In genomic region chr7:90401989-90402388, GRCh38 we compare ENCODE assay signal across 14 cellular contexts. TPM values are rescaled to one million over a fixed set of nuclear protein-coding genes. Genes with fewer than 3 reads are reported as not detected.
DNase-seq lines count a peak whose midpoint lies in the region; ATAC-seq and TF ChIP-seq lines count a peak whose summit lies in the region.
"Had no signal": no experiment of that assay in that cellular context is flagged by ENCODE, and none has a peak within 500 bp of the region (broad histone marks: within the 10 kb centered on the region; RNA-seq: fewer than 3 reads in every experiment).

No MANE protein-coding gene starts in this region.

- POLR2A ChIA-PET in naive thymus-derived CD8-positive, alpha-beta T cell (lab: Charles Lee), result no interaction called here

- no peaks in the 10 kb centered on the region for H3K9me3 ChIP-seq in adrenal gland (replicated peaks in 1 of 3)
- H3K9me3 ChIP-seq: right lobe of liver had no signal

- H3K27ac Mint-ChIP-seq in nephron, result peak overlapping the region; percentile 6 to 39 (median 8)
- peak overlapping the region in 5 of 10 donors; percentile 1 to 97 (median 16) for H3K27ac Mint-ChIP-seq in naive thymus-derived CD8-positive, alpha-beta T cell

- ATAC-seq in naive thymus-derived CD8-positive, alpha-beta T cell, result no peak
- ATAC-seq: heart right ventricle, Panc1, right lobe of liver had no signal

- peak; percentile 23 for DNase-seq in EH (ENCODE audit: low read depth)
- peak; percentile 81 for DNase-seq in NCI-H2171 (lab: John Stamatoyannopoulos, UW)
- DNase-seq in adrenal gland, result peak in 5 of 7 donors; percentile 35 to 81 (median 41)
- DNase-seq in ACHN, result no peak
- DNase-seq in GM10266 (ENCODE audit: extremely low spot score), result no peak
- no peak for DNase-seq in DMS114 treated with DMSO at 0.1 percent for 48 hours (lab: John Stamatoyannopoulos, UW; ENCODE audit: unreplicated experiment)
- DNase-seq in naive thymus-derived CD8-positive, alpha-beta T cell, result no peak
- DNase-seq: activated effector memory CD4-positive, alpha-beta T cell treated with Interleukin-2 at 50 U/mL for 16 hours; DND-41; heart right ventricle had no signal

- H3K27me3 ChIP-seq in adrenal gland, result no peaks in the 10 kb centered on the region
- H3K27me3 ChIP-seq: heart right ventricle, right lobe of liver had no signal

- peaks cover 0 to 12% of the 10 kb centered on the region in 2 donors for H3K36me3 ChIP-seq in adrenal gland (replicated peaks in 1 of 2)

- H3K27me3 Mint-ChIP-seq in nephron (ENCODE audit: low read depth), result peaks cover 4% of the 10 kb centered on the region
- H3K27me3 Mint-ChIP-seq in naive thymus-derived CD8-positive, alpha-beta T cell, result no peaks in the 10 kb centered on the region

- H3K4me3 Mint-ChIP-seq in nephron, result peak overlapping the region; percentile 7 to 45 (median 27)
- H3K4me3 Mint-ChIP-seq in naive thymus-derived CD8-positive, alpha-beta T cell, result peak overlapping the region in 1 of 10 donors; percentile 5

- H3K4me3 ChIP-seq in adrenal gland, result no peak overlapping the region

- intact Hi-C loops in adrenal gland (cut with DNase I), result no loop called here

- peaks cover 5 to 9% of the 10 kb centered on the region in 2 donors for H3K4me1 ChIP-seq in adrenal gland (replicated peaks in 1 of 2)

- H3K9me3 Mint-ChIP-seq in nephron, result peaks cover 6% of the 10 kb centered on the region
- peaks cover 9 to 38% (median 25%) of the 10 kb centered on the region in 9 donors for H3K9me3 Mint-ChIP-seq in naive thymus-derived CD8-positive, alpha-beta T cell

- H3K27ac ChIP-seq in adrenal gland, result no peak overlapping the region
- H3K27ac ChIP-seq: KMS-11 had no signal

- H3K36me3 Mint-ChIP-seq in nephron (ENCODE audit: low read depth), result peaks cover under 1% of the 10 kb centered on the region
- peaks cover 0 to 14% (median 4%) of the 10 kb centered on the region in 3 donors for H3K36me3 Mint-ChIP-seq in naive thymus-derived CD8-positive, alpha-beta T cell

- in situ Hi-C loops in ACHN (cut with HindIII; ENCODE audit: low pct_ligation_motif_present, low pct_unique_long_range_greater_than_20kb, low sequenced_read_pairs), result no loop called here

- TF ChIP-seq CTCF in adrenal gland (IDR thresholded peaks at IDR 0.05) (no peak), nephron (IDR thresholded peaks at IDR 0.05; ENCODE audit: unreplicated experiment in 3 of 3) (no peak), GM10266 (IDR thresholded peaks at IDR 0.05; ENCODE audit: control insufficient read depth, insufficient read depth, low read depth, missing control alignments) (no peak)

- H3K4me1 Mint-ChIP-seq in nephron, result peaks cover 14% of the 10 kb centered on the region
- peaks cover 5 to 21% (median 16%) of the 10 kb centered on the region in 4 donors for H3K4me1 Mint-ChIP-seq in naive thymus-derived CD8-positive, alpha-beta T cell

- WGBS in adrenal gland, 4 donors, result 21 to 38% (median 31%) methylated on average over 4 of the region's 4 CpGs

- no peak for TF ChIP-seq POLR2A in adrenal gland (IDR thresholded peaks at IDR 0.05)

RNA-seq across cellular contexts. Expression of gene CLDN12, which starts 1.3 kb away (rescaled TPM):
- 10 to 100 TPM; 25.8 to 70.2 (median 41.5) TPM for total RNA-seq in adrenal gland
- polyA plus RNA-seq in adrenal gland, result 10 to 100 TPM; 13.8 to 83.5 (median 20.8) TPM
- 1 to 10 TPM; 1.7 to 3.0 TPM for total RNA-seq in naive thymus-derived CD8-positive, alpha-beta T cell
- 1 to 10 TPM in 2 of 3 donors, under 1 TPM in 1; 0.27 to 1.8 (median 1.3) TPM for polyA plus RNA-seq in naive thymus-derived CD8-positive, alpha-beta T cell

RNA-seq across cellular contexts. Expression of gene GTPBP10, which starts 55.5 kb away (rescaled TPM):
- 10 to 100 TPM in 7 of 8 donors, 1 to 10 TPM in 1; 7.2 to 29.4 (median 22.0) TPM for total RNA-seq in adrenal gland
- 10 to 100 TPM; 15.1 to 32.8 (median 15.8) TPM for polyA plus RNA-seq in adrenal gland
- 10 to 100 TPM; 51.2 to 54.2 TPM for total RNA-seq in naive thymus-derived CD8-positive, alpha-beta T cell
- 10 to 100 TPM; 39.5 to 45.7 (median 43.4) TPM for polyA plus RNA-seq in naive thymus-derived CD8-positive, alpha-beta T cell

Comparison
In these comparisons a context has a peak if more than half of its experiments do, and no peak if none do; other contexts are left out.
1. DNase-seq: peak in EH (single experiment), NCI-H2171 (single experiment) and adrenal gland (5 of 7); none in ACHN (single experiment), GM10266 (single experiment), DMS114 treated with DMSO at 0.1 percent for 48 hours (single experiment) and naive thymus-derived CD8-positive, alpha-beta T cell (0 of 10).
2. RNA of gene CLDN12, which starts 1.3 kb away (total RNA-seq): 25.8 to 70.2 TPM in adrenal gland; 1.7 to 3.0 TPM in naive thymus-derived CD8-positive, alpha-beta T cell; every median in the first group is over 4 times any median in the second.